ENCODE assay signal across 1 cellular context in the genomic region with DNA sequence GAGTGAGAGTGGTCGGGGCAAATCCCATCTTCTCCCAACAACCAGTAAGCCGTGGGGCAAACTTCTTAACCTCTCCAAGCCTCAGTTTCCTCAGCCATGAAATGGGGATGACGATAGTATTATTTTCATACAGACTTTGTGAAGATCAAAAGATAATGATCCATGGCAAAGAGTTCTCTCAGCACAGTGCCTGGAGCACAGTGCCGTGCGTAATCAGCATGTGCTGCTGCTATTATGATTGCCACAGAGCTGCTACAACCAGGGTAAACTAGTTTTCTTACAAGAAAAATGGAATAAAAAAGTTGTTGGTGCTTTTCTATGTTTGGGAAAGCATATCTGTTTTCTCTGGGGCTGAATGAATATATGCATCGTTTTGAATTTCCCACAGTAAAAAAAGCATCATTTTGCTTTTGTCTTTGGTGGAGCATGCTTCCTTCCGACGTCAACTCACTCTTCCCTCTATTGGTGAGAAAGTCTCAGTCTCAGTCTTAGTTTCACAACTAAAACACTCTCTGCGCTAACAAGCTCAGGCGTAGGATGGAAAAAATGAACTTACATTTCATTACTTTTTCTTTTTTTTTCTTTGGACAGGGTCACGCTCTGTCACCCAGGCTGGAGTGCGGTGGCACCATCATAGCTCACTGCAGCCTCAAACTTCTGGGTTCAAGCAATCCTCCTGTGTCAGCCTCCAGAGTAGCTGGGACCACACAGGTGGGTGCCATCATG.
TF ChIP-seq lines count a peak whose summit lies in the region.

No MANE protein-coding gene starts in this region.

TF ChIP-seq in GM12878, 131 proteins besides CTCF, POLR2A, EP300 and RAD21 (continues in another document):
- 0 out of 2 replicates have a peak, but pooled peaks have one; percentile 28 for TF ChIP-seq MEF2A (IDR thresholded peaks at IDR 0.05; ENCODE audit: insufficient read depth, low read depth, low read length)
- TF ChIP-seq HDAC2 (IDR thresholded peaks at IDR 0.05): no peak
- peak; percentile 55; the same call in 1 of the 2 replicates for TF ChIP-seq DPF2 (IDR thresholded peaks at IDR 0.05)
- no peak for TF ChIP-seq CHD1 (IDR thresholded peaks at IDR 0.05; ENCODE audit: low read depth, low read length)
- TF ChIP-seq, protein P1, sequence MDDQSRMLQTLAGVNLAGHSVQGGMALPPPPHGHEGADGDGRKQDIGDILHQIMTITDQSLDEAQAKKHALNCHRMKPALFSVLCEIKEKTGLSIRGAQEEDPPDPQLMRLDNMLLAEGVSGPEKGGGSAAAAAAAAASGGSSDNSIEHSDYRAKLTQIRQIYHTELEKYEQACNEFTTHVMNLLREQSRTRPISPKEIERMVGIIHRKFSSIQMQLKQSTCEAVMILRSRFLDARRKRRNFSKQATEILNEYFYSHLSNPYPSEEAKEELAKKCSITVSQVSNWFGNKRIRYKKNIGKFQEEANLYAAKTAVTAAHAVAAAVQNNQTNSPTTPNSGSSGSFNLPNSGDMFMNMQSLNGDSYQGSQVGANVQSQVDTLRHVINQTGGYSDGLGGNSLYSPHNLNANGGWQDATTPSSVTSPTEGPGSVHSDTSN (IDR thresholded peaks at IDR 0.05; ENCODE audit: insufficient replicate concordance, low read depth, low read length): no peak
- TF ChIP-seq TAF1 (IDR thresholded peaks at IDR 0.05; ENCODE audit: borderline replicate concordance, low read depth, low read length): no peak
- no peak for TF ChIP-seq CEBPB (IDR thresholded peaks at IDR 0.05; ENCODE audit: borderline replicate concordance in 1 of 2, low read depth in 2 of 2, low read length in 2 of 2)
- TF ChIP-seq, protein P2, sequence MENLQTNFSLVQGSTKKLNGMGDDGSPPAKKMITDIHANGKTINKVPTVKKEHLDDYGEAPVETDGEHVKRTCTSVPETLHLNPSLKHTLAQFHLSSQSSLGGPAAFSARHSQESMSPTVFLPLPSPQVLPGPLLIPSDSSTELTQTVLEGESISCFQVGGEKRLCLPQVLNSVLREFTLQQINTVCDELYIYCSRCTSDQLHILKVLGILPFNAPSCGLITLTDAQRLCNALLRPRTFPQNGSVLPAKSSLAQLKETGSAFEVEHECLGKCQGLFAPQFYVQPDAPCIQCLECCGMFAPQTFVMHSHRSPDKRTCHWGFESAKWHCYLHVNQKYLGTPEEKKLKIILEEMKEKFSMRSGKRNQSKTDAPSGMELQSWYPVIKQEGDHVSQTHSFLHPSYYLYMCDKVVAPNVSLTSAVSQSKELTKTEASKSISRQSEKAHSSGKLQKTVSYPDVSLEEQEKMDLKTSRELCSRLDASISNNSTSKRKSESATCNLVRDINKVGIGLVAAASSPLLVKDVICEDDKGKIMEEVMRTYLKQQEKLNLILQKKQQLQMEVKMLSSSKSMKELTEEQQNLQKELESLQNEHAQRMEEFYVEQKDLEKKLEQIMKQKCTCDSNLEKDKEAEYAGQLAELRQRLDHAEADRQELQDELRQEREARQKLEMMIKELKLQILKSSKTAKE (IDR thresholded peaks at IDR 0.05; ENCODE audit: low read depth, poor library complexity, severe bottlenecking): peak; percentile 84
- TF ChIP-seq ZSCAN29 (IDR thresholded peaks at IDR 0.05): no peak
- TF ChIP-seq IKZF2 (IDR thresholded peaks at IDR 0.05): peak; percentile 90 to 93
- TF ChIP-seq TCF7 (IDR thresholded peaks at IDR 0.05; ENCODE audit: borderline replicate concordance): no peak; the same call in 1 of the 2 replicates
- TF ChIP-seq, protein P3, sequence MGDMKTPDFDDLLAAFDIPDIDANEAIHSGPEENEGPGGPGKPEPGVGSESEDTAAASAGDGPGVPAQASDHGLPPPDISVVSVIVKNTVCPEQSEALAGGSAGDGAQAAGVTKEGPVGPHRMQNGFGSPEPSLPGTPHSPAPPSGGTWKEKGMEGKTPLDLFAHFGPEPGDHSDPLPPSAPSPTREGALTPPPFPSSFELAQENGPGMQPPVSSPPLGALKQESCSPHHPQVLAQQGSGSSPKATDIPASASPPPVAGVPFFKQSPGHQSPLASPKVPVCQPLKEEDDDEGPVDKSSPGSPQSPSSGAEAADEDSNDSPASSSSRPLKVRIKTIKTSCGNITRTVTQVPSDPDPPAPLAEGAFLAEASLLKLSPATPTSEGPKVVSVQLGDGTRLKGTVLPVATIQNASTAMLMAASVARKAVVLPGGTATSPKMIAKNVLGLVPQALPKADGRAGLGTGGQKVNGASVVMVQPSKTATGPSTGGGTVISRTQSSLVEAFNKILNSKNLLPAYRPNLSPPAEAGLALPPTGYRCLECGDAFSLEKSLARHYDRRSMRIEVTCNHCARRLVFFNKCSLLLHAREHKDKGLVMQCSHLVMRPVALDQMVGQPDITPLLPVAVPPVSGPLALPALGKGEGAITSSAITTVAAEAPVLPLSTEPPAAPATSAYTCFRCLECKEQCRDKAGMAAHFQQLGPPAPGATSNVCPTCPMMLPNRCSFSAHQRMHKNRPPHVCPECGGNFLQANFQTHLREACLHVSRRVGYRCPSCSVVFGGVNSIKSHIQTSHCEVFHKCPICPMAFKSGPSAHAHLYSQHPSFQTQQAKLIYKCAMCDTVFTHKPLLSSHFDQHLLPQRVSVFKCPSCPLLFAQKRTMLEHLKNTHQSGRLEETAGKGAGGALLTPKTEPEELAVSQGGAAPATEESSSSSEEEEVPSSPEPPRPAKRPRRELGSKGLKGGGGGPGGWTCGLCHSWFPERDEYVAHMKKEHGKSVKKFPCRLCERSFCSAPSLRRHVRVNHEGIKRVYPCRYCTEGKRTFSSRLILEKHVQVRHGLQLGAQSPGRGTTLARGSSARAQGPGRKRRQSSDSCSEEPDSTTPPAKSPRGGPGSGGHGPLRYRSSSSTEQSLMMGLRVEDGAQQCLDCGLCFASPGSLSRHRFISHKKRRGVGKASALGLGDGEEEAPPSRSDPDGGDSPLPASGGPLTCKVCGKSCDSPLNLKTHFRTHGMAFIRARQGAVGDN (IDR thresholded peaks at IDR 0.05): no peak; the same call in none of the 2 replicates
- no peak for TF ChIP-seq TCF3 (IDR thresholded peaks at IDR 0.05; ENCODE audit: borderline replicate concordance, insufficient read depth, low read depth, low read length)
- peak; percentile 70 for TF ChIP-seq CREB1 (IDR thresholded peaks at IDR 0.05; ENCODE audit: low read depth)
- peak; percentile 88 for TF ChIP-seq ZNF384 (IDR thresholded peaks at IDR 0.05; ENCODE audit: borderline replicate concordance, low read depth, low read length)
- TF ChIP-seq SREBF1 (IDR thresholded peaks at IDR 0.05; ENCODE audit: low read length): no peak
- TF ChIP-seq SREBF2 (IDR thresholded peaks at IDR 0.05; ENCODE audit: low read length): no peak
- peak; percentile 82 for TF ChIP-seq MEF2B (IDR thresholded peaks at IDR 0.05; ENCODE audit: partially characterized antibody, poor library complexity, severe bottlenecking)
- no peak for TF ChIP-seq ZNF622 (IDR thresholded peaks at IDR 0.05)
- TF ChIP-seq PML (IDR thresholded peaks at IDR 0.05; ENCODE audit: low read length): no peak
- TF ChIP-seq, protein P4, sequence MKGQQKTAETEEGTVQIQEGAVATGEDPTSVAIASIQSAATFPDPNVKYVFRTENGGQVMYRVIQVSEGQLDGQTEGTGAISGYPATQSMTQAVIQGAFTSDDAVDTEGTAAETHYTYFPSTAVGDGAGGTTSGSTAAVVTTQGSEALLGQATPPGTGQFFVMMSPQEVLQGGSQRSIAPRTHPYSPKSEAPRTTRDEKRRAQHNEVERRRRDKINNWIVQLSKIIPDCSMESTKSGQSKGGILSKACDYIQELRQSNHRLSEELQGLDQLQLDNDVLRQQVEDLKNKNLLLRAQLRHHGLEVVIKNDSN (IDR thresholded peaks at IDR 0.05; ENCODE audit: borderline replicate concordance, extremely low read length, insufficient read depth, low read depth, low read length): no peak
- TF ChIP-seq SPI1 (IDR thresholded peaks at IDR 0.05; ENCODE audit: borderline replicate concordance, insufficient read depth, low read depth, low read length): no peak
- TF ChIP-seq ZZZ3 (IDR thresholded peaks at IDR 0.05; ENCODE audit: control insufficient read depth, insufficient read length, low read depth): no peak
- TF ChIP-seq BRCA1 (IDR thresholded peaks at IDR 0.05; ENCODE audit: low read depth, low read length): no peak
- TF ChIP-seq POLR2AphosphoS2 (IDR thresholded peaks at IDR 0.05; ENCODE audit: low read depth, low read length): peak; percentile 27; the same call in 1 of the 2 replicates
- TF ChIP-seq NFIC (IDR thresholded peaks at IDR 0.05; ENCODE audit: low read depth, low read length): peak; percentile 67
- no peak for TF ChIP-seq SUZ12 (IDR thresholded peaks at IDR 0.05; ENCODE audit: unreplicated experiment)
- TF ChIP-seq YBX1 (IDR thresholded peaks at IDR 0.05): no peak
- TF ChIP-seq, protein P5, sequence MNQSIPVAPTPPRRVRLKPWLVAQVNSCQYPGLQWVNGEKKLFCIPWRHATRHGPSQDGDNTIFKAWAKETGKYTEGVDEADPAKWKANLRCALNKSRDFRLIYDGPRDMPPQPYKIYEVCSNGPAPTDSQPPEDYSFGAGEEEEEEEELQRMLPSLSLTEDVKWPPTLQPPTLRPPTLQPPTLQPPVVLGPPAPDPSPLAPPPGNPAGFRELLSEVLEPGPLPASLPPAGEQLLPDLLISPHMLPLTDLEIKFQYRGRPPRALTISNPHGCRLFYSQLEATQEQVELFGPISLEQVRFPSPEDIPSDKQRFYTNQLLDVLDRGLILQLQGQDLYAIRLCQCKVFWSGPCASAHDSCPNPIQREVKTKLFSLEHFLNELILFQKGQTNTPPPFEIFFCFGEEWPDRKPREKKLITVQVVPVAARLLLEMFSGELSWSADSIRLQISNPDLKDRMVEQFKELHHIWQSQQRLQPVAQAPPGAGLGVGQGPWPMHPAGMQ (IDR thresholded peaks at IDR 0.05; ENCODE audit: borderline replicate concordance): no peak
- no peak for TF ChIP-seq CBX3 (IDR thresholded peaks at IDR 0.05; ENCODE audit: borderline replicate concordance, low read depth)
- TF ChIP-seq TBL1XR1 (IDR thresholded peaks at IDR 0.05; ENCODE audit: low read depth, low read length): peak; percentile 24
- TF ChIP-seq ZBED1 (IDR thresholded peaks at IDR 0.05; ENCODE audit: borderline replicate concordance): peak; percentile 69; the same call in 1 of the 2 replicates
- peak; percentile 93 for TF ChIP-seq ZNF24 (IDR thresholded peaks at IDR 0.05)
- no peak for TF ChIP-seq STAT1 (conservative IDR thresholded peaks at IDR 0.05)
- TF ChIP-seq CHD4 (IDR thresholded peaks at IDR 0.05): no peak
- no peak for TF ChIP-seq TARDBP (IDR thresholded peaks at IDR 0.05; ENCODE audit: borderline replicate concordance)
- peak; percentile 88 for TF ChIP-seq POLR2AphosphoS5 (IDR thresholded peaks at IDR 0.05; ENCODE audit: low read length)
- no peak for TF ChIP-seq EZH2 (IDR thresholded peaks at IDR 0.05; ENCODE audit: borderline replicate concordance, control insufficient read depth, low read depth, low read length)
- TF ChIP-seq CREM (IDR thresholded peaks at IDR 0.05; ENCODE audit: low read depth): peak; percentile 88
- TF ChIP-seq JUNB (IDR thresholded peaks at IDR 0.05): peak; percentile 33; the same call in 1 of the 2 replicates
- TF ChIP-seq RELA (IDR thresholded peaks at IDR 0.05; ENCODE audit: borderline replicate concordance, partially characterized antibody): no peak
- TF ChIP-seq JUND (IDR thresholded peaks at IDR 0.05; ENCODE audit: low read depth, low read length): no peak; the same call in 1 of the 2 replicates
- peak; percentile 78 for TF ChIP-seq EED (IDR thresholded peaks at IDR 0.05; ENCODE audit: low read depth)
- TF ChIP-seq, protein P6, sequence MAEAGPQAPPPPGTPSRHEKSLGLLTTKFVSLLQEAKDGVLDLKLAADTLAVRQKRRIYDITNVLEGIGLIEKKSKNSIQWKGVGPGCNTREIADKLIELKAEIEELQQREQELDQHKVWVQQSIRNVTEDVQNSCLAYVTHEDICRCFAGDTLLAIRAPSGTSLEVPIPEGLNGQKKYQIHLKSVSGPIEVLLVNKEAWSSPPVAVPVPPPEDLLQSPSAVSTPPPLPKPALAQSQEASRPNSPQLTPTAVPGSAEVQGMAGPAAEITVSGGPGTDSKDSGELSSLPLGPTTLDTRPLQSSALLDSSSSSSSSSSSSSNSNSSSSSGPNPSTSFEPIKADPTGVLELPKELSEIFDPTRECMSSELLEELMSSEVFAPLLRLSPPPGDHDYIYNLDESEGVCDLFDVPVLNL (IDR thresholded peaks at IDR 0.05; ENCODE audit: low read depth, low read length): no peak
- 0 out of 2 replicates have a peak, but pooled peaks have one; percentile 30 for TF ChIP-seq STAT3 (IDR thresholded peaks at IDR 0.05; ENCODE audit: low read depth, low read length)
- peak; percentile 55; the same call in 1 of the 2 replicates for TF ChIP-seq ZNF207 (IDR thresholded peaks at IDR 0.05; ENCODE audit: borderline replicate concordance)
- peak; percentile 76; the same call in 1 of the 2 replicates for TF ChIP-seq IRF4 (IDR thresholded peaks at IDR 0.05; ENCODE audit: low read depth, low read length)
- peak; percentile 21 for TF ChIP-seq SMAD5 (IDR thresholded peaks at IDR 0.05; ENCODE audit: low read depth)
- TF ChIP-seq YY1 (IDR thresholded peaks at IDR 0.05; ENCODE audit: low read depth, low read length): peak; percentile 28; the same call in 1 of the 2 replicates
- peak in 1 of 2 experiments; percentile 98; a peak in 2 of 4 replicates for TF ChIP-seq ETV6 (conservative IDR thresholded peaks at IDR 0.05 in 1 of 2, IDR thresholded peaks at IDR 0.05 in 1 of 2; ENCODE audit: borderline replicate concordance in 1 of 2, low read depth in 1 of 2)
- no peak for TF ChIP-seq SIX5 (IDR thresholded peaks at IDR 0.05; ENCODE audit: low read depth, low read length, severe bottlenecking)
- TF ChIP-seq, protein P7, sequence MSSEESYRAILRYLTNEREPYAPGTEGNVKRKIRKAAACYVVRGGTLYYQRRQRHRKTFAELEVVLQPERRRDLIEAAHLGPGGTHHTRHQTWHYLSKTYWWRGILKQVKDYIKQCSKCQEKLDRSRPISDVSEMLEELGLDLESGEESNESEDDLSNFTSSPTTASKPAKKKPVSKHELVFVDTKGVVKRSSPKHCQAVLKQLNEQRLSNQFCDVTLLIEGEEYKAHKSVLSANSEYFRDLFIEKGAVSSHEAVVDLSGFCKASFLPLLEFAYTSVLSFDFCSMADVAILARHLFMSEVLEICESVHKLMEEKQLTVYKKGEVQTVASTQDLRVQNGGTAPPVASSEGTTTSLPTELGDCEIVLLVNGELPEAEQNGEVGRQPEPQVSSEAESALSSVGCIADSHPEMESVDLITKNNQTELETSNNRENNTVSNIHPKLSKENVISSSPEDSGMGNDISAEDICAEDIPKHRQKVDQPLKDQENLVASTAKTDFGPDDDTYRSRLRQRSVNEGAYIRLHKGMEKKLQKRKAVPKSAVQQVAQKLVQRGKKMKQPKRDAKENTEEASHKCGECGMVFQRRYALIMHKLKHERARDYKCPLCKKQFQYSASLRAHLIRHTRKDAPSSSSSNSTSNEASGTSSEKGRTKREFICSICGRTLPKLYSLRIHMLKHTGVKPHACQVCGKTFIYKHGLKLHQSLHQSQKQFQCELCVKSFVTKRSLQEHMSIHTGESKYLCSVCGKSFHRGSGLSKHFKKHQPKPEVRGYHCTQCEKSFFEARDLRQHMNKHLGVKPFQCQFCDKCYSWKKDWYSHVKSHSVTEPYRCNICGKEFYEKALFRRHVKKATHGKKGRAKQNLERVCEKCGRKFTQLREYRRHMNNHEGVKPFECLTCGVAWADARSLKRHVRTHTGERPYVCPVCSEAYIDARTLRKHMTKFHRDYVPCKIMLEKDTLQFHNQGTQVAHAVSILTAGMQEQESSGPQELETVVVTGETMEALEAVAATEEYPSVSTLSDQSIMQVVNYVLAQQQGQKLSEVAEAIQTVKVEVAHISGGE (CRISPR knock-in tag; IDR thresholded peaks at IDR 0.05): no peak
